8 cellular contexts compared by ENCODE assay signal in genomic region chr17:5418858-5419355, GRCh38. TPM values are rescaled to one million over a fixed set of nuclear protein-coding genes. Genes with fewer than 3 reads are reported as not detected.
DNase-seq lines count a peak whose midpoint lies in the region; ATAC-seq and TF ChIP-seq lines count a peak whose summit lies in the region.

No MANE protein-coding gene starts in this region.

- no peak for TF ChIP-seq CTCF in astrocyte of the cerebellum (IDR thresholded peaks at IDR 0.05; ENCODE audit: low read depth, low read length, missing control alignments)

- DNase-seq in activated T-cell treated with anti-CD3 and anti-CD28 coated beads for 1 hour (ENCODE audit: low read depth) (peak; percentile 36), SJCRH30 (peak in 1 of 2 experiments; percentile 29), astrocyte of the cerebellum (ENCODE audit: low read depth) (no peak), immature natural killer cell (peak; percentile 68 to 77 (median 70))
- no peak for DNase-seq in activated T-cell treated with anti-CD3 and anti-CD28 coated beads, Interleukin-2, amount 50 U/mL, for 48 hours
- peak; percentile 24 to 47 for DNase-seq in stimulated activated CD4-positive, alpha-beta T cell treated with anti-CD3 and anti-CD28 coated beads, Interleukin-1b, Interleukin-23, amount 100 ng/mL, for 4 hours (ENCODE audit: low read depth in 2 of 2)

- peaks cover 36 to 50% of the 10 kb centered on the region in 2 donors for H3K4me1 Mint-ChIP-seq in immature natural killer cell

- H3K9me3 ChIP-seq in SJCRH30 (replicated peaks) = no peaks in the 10 kb centered on the region

- H3K4me3 ChIP-seq in SJCRH30 (peak overlapping the region; percentile 81), astrocyte of the cerebellum (ENCODE audit: low read depth, low read length) (peak overlapping the region; percentile 92)

- no peaks in the 10 kb centered on the region for H3K9me3 Mint-ChIP-seq in immature natural killer cell

- no peaks in the 10 kb centered on the region for H3K4me1 ChIP-seq in SJCRH30

- peaks cover 9 to 16% (median 13%) of the 10 kb centered on the region in 3 donors for H3K27me3 Mint-ChIP-seq in immature natural killer cell (ENCODE audit: low read depth in 3 of 3)

- peak overlapping the region; percentile 96 to 98 (median 97) for H3K27ac Mint-ChIP-seq in immature natural killer cell

- in situ Hi-C loops in astrocyte of the cerebellum (cut with HindIII; ENCODE audit: low sequenced_read_pairs) = no loop called here

- peak overlapping the region; percentile 72 for H3K27ac ChIP-seq in SJCRH30

- peak overlapping the region; percentile 96 to 99 (median 97) for H3K4me3 Mint-ChIP-seq in immature natural killer cell

- ATAC-seq in HG03432 (IDR thresholded peaks at IDR 0.05; ENCODE audit: unreplicated experiment) = peak; percentile 30
- no peak for ATAC-seq in GM21367 (IDR thresholded peaks at IDR 0.05; ENCODE audit: unreplicated experiment)

- peaks cover 19% of the 10 kb centered on the region for H3K36me3 ChIP-seq in SJCRH30

- H3K36me3 Mint-ChIP-seq in immature natural killer cell = peaks cover 0 to 10% (median 9%) of the 10 kb centered on the region in 3 donors

- H3K27me3 ChIP-seq in SJCRH30 = no peaks in the 10 kb centered on the region

RNA-seq across cellular contexts. Expression of gene NUP88, which starts 0.6 kb away (rescaled TPM):
- total RNA-seq in SJCRH30 (2014; rRNA removed; shearing (Covaris generic)) = 123 and 136 TPM in 2 replicates
- 10 to 100 TPM; 73.7 to 93.1 (median 77.7) TPM for polyA plus RNA-seq in immature natural killer cell

RNA-seq across cellular contexts. Expression of gene RPAIN, which starts 1.1 kb away (rescaled TPM):
- 36.1 and 40.1 TPM in 2 replicates for total RNA-seq in SJCRH30 (2014; rRNA removed; shearing (Covaris generic))
- 10 to 100 TPM; 21.4 to 32.7 (median 22.5) TPM for polyA plus RNA-seq in immature natural killer cell

RNA-seq across cellular contexts. Expression of gene C1QBP, which starts 20.0 kb away (rescaled TPM):
- total RNA-seq in SJCRH30 (2014; rRNA removed; shearing (Covaris generic)) = 221 and 238 TPM in 2 replicates
- 100 to 1,000 TPM; 187 to 305 (median 226) TPM for polyA plus RNA-seq in immature natural killer cell

RNA-seq across cellular contexts. Expression of gene DHX33, which starts 49.9 kb away (rescaled TPM):
- total RNA-seq in SJCRH30 (2014; rRNA removed; shearing (Covaris generic)) = 13.3 and 15.2 TPM in 2 replicates
- 1 to 10 TPM in 1 of 3 donors, under 1 TPM in 2; 0.15 to 1.4 (median 0.81) TPM for polyA plus RNA-seq in immature natural killer cell

Comparison
In these comparisons a context has a peak if more than half of its experiments do, and no peak if none do; other contexts are left out.
1. DNase-seq: peak in activated T-cell treated with anti-CD3 and anti-CD28 coated beads for 1 hour (single experiment), immature natural killer cell (3 of 3) and stimulated activated CD4-positive, alpha-beta T cell treated with anti-CD3 and anti-CD28 coated beads, Interleukin-1b, Interleukin-23, amount 100 ng/mL, for 4 hours (2 of 2); none in activated T-cell treated with anti-CD3 and anti-CD28 coated beads, Interleukin-2, amount 50 U/mL, for 48 hours (0 of 2) and astrocyte of the cerebellum (single experiment).